In the genomic region with DNA sequence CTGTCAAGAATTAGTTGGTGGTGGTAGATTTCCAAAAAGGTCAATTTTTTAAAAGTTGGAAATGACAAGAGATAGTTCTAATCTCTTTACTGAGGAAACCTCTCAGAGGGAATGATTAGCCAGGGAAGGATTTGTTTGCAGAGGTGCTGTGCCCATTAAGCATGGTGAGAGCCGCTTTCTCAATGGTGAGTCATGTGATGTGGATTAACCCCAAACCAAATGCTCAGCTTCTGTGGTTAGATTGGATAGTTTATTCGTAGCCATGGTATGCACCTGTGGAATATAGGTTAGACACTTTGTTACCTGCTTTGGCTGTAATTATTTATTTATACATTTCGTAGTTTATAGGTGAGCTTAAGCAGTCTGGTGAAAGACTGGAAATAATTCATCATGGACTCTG, we compare ENCODE assay signal across 8 cellular contexts. TPM values are rescaled to one million over a fixed set of nuclear protein-coding genes. Genes with fewer than 3 reads are reported as not detected.
A peak's percentile ranks its signal among the peaks of the same experiment; 100 is the strongest.
DNase-seq lines count a peak whose midpoint lies in the region; ATAC-seq and TF ChIP-seq lines count a peak whose summit lies in the region.

No MANE protein-coding gene starts in this region.

- H3K27me3 ChIP-seq in gastroesophageal sphincter: no peaks in the 10 kb centered on the region

- peak; percentile 87 for DNase-seq in ACHN
- peak; percentile 81 for DNase-seq in HCEC 1CT
- DNase-seq in kidney tubule cell (ENCODE audit: low spot score): peak; percentile 87
- DNase-seq in GF-D8 (lab: John Stamatoyannopoulos, UW): no peak

- H3K27ac ChIP-seq in gastroesophageal sphincter: no peak overlapping the region

- in situ Hi-C loops in ACHN (cut with HindIII; ENCODE audit: low pct_ligation_motif_present, low pct_unique_long_range_greater_than_20kb, low sequenced_read_pairs): no loop called here

- H3K4me1 ChIP-seq in gastroesophageal sphincter: peaks cover 8 to 98% (median 53%) of the 10 kb centered on the region in 3 donors

- H3K27me3 Mint-ChIP-seq in activated naive CD8-positive, alpha-beta T cell: no peaks in the 10 kb centered on the region

- peaks cover 9% of the 10 kb centered on the region for H3K36me3 Mint-ChIP-seq in activated naive CD8-positive, alpha-beta T cell

- no peak for TF ChIP-seq EP300 in gastroesophageal sphincter (IDR thresholded peaks at IDR 0.05)

- no peak for TF ChIP-seq POLR2A in gastroesophageal sphincter (IDR thresholded peaks at IDR 0.05)

- peak overlapping the region; percentile 50 for H3K4me3 Mint-ChIP-seq in activated naive CD8-positive, alpha-beta T cell

- no peak for TF ChIP-seq CTCF in gastroesophageal sphincter (IDR thresholded peaks at IDR 0.05)

- H3K9me3 ChIP-seq in gastroesophageal sphincter: no peaks in the 10 kb centered on the region

- H3K4me1 Mint-ChIP-seq in activated naive CD8-positive, alpha-beta T cell (ENCODE audit: low read depth): peaks cover 84% of the 10 kb centered on the region

- no peak for ATAC-seq in gastroesophageal sphincter
- no peak for ATAC-seq in HG03378 (IDR thresholded peaks at IDR 0.05; ENCODE audit: unreplicated experiment)
- no peak for ATAC-seq in GM18519 (IDR thresholded peaks at IDR 0.05; ENCODE audit: low FRiP score, unreplicated experiment)

- H3K4me3 ChIP-seq in gastroesophageal sphincter: no peak overlapping the region

- H3K36me3 ChIP-seq in gastroesophageal sphincter: peaks cover 0 to 28% of the 10 kb centered on the region in 2 donors

- H3K27ac Mint-ChIP-seq in activated naive CD8-positive, alpha-beta T cell: peak overlapping the region; percentile 29

- H3K9me3 Mint-ChIP-seq in activated naive CD8-positive, alpha-beta T cell (ENCODE audit: low read depth): no peaks in the 10 kb centered on the region

- 57 to 59% methylated on average over 3 of the region's 3 CpGs for WGBS in gastroesophageal sphincter (ENCODE audit: low coverage in 1 of 2), 2 donors

RNA-seq across cellular contexts. Expression of a gene that starts 7.1 kb away (rescaled TPM):
- total RNA-seq in gastroesophageal sphincter: 100 to 1,000 TPM in 2 of 4 donors, 10 to 100 TPM in 2; 75.1 to 120 (median 101) TPM

RNA-seq across cellular contexts. Expression of a gene that starts 38.8 kb away (rescaled TPM):
- 100 to 1,000 TPM; 125 to 330 (median 237) TPM for total RNA-seq in gastroesophageal sphincter

RNA-seq across cellular contexts. Expression of a gene that starts 50.6 kb away (rescaled TPM):
- total RNA-seq in gastroesophageal sphincter: 1 to 10 TPM in 1 of 4 donors, under 1 TPM in 3; 0.23 to 1.2 (median 0.45) TPM
